8 cellular contexts compared by ENCODE assay signal in the genomic region with DNA sequence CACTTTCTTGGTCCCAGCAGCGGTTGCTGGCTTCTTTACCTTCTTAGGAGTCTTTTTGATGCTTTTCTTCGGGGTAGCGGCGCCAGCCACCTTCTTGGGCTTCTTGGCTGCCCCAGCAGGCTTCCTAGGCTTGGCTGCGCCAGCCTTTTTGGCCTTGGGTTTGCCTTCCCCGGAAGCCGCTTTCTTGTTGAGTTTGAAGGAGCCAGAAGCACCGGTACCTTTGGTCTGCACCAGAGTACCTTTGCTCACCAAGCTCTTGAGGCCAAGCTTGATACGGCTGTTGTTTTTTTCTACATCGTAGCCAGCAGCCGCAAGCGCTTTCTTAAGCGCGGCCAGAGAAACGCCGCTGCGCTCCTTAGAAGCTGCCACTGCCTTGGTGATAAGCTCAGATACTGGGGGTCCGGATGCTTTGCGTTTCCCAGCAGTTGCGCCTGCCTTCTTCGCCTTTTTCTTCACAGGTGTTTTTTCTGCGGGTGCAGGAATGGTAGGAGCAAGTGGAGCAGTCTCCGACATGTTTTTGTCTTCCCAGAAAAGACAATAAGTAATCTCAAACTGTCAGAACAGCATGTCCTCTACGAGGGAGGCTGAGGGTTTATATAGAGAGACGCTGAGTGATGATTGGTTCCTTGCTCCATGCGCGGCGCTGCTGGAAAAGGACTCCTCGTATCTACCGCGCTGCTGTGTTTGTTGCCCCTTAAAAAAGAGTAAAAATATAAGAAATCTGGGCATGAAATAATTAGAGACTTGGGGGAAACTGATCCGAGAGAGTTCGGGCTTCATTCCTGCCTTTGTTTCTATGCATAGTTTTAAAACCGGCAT.
DNase-seq lines count a peak whose midpoint lies in the region; ATAC-seq and TF ChIP-seq lines count a peak whose summit lies in the region.

No MANE protein-coding gene starts in this region.

- peak overlapping the region; percentile 89 for H3K4me3 Mint-ChIP-seq in activated B cell treated with CpG ODN at 0.5 μM for 24 hours

- H3K27ac ChIP-seq in lower lobe of right lung, result peak overlapping the region; percentile 90

- CTCF ChIA-PET in activated B cell treated with CpG ODN at 0.5 μM for 24 hours (lab: Charles Lee), result interaction anchor here (1.2 to 4.7 kb wide), 6 partner anchors 11 to 38 kb away, joined by 3 to 23 read pairs (median 4); a partner anchor contains a TSS

- no peaks in the 10 kb centered on the region for H3K27me3 Mint-ChIP-seq in activated B cell treated with CpG ODN at 0.5 μM for 24 hours

- DNase-seq in GM13977 (ENCODE audit: low spot score) (peak; percentile 64), NCI-H1417 treated with DMSO at 0.1 percent for 48 hours (lab: John Stamatoyannopoulos, UW) (peak; percentile 35), activated B cell treated with CpG ODN at 0.5 μM for 24 hours (peak; percentile 49), dedifferentiated amniotic fluid mesenchymal stem cell (ENCODE audit: extremely low spot score) (peak; percentile 75), lower lobe of right lung (peak; percentile 73)
- DNase-seq in stimulated activated CD8-positive, alpha-beta memory T cell treated with anti-CD3 and anti-CD28 coated beads, Interleukin-2, amount 100 ng/mL, for 1 hour (ENCODE audit: low read depth in 2 of 2), result peak; percentile 23 to 45

- peaks cover 26% of the 10 kb centered on the region for H3K4me1 Mint-ChIP-seq in activated B cell treated with CpG ODN at 0.5 μM for 24 hours

- H3K4me3 ChIP-seq in lower lobe of right lung, result peak overlapping the region; percentile 53

- no peaks in the 10 kb centered on the region for H3K9me3 Mint-ChIP-seq in activated B cell treated with CpG ODN at 0.5 μM for 24 hours

- peaks cover 58% of the 10 kb centered on the region for H3K27me3 ChIP-seq in lower lobe of right lung (ENCODE audit: low read depth)

- POLR2A ChIA-PET in activated B cell treated with CpG ODN at 0.5 μM for 24 hours (lab: Charles Lee), result interaction anchor here (0.6 to 7.4 kb wide), 63 partner anchors 9 to 1777 kb away, joined by 3 to 401 read pairs (median 5); a partner anchor contains a TSS

- no peaks in the 10 kb centered on the region for H3K36me3 ChIP-seq in lower lobe of right lung

- in situ Hi-C loops in GM13977 (cut with MboI; ENCODE audit: low pct_unique_long_range_greater_than_20kb, low sequenced_read_pairs, unreplicated experiment), result loop anchor here (25.0 kb wide), 1 partner anchor 1578 kb away; a partner anchor contains a TSS

- H3K27ac Mint-ChIP-seq in activated B cell treated with CpG ODN at 0.5 μM for 24 hours, result peak overlapping the region; percentile 97

- ATAC-seq in HG02588 (IDR thresholded peaks at IDR 0.05; ENCODE audit: unreplicated experiment) (peak; percentile 44), activated B cell treated with CpG ODN at 0.5 μM for 24 hours (ENCODE audit: low read depth) (peak; percentile 77), lower lobe of right lung (peak; percentile 87 to 88), HG03469 (IDR thresholded peaks at IDR 0.05; ENCODE audit: unreplicated experiment) (no peak)

- no peaks in the 10 kb centered on the region for H3K9me3 ChIP-seq in lower lobe of right lung

- intact Hi-C loops in activated B cell treated with CpG ODN at 0.5 μM for 24 hours (cut with micrococcal nuclease), result loop anchor here (1.0 kb wide), 6 partner anchors 16 to 51 kb away; a partner anchor contains a TSS
- intact Hi-C loops in lower lobe of right lung (cut with DNase I), result no loop called here

- H3K4me1 ChIP-seq in lower lobe of right lung, result peaks cover 19% of the 10 kb centered on the region

- peaks cover 5% of the 10 kb centered on the region for H3K36me3 Mint-ChIP-seq in activated B cell treated with CpG ODN at 0.5 μM for 24 hours (ENCODE audit: low read depth)

- no peak for TF ChIP-seq CTCF in GM13977 (IDR thresholded peaks at IDR 0.05; ENCODE audit: extremely low read depth, insufficient read depth, missing control alignments)
- TF ChIP-seq CTCF in activated B cell treated with CpG ODN at 0.5 μM for 24 hours (IDR thresholded peaks at IDR 0.05), result no peak
- no peak for TF ChIP-seq CTCF in lower lobe of right lung (IDR thresholded peaks at IDR 0.05)
